35 cellular contexts compared by ENCODE assay signal in genomic region chr10:62326134-62326533, GRCh38. TPM values are rescaled to one million over a fixed set of nuclear protein-coding genes. Genes with fewer than 3 reads are reported as not detected.
"Had no signal": no experiment of that assay in that cellular context is flagged by ENCODE, and none has a peak within 500 bp of the region (broad histone marks: within the 10 kb centered on the region; RNA-seq: fewer than 3 reads in every experiment).

No MANE protein-coding gene starts in this region.

- H3K4me3 Mint-ChIP-seq: activated B cell treated with CpG ODN at 0.5 μM for 24 hours; activated CD4-positive, alpha-beta memory T cell treated with anti-CD3 and anti-CD28 coated beads, Interleukin-2, amount 10 ng/mL, durations not matched to agents 7 days and 5 days; activated CD4-positive, alpha-beta T cell treated with anti-CD3 and anti-CD28 coated beads, Interleukin-2, amount 10 ng/mL, durations not matched to agents 7 days and 5 days; activated CD8-positive, alpha-beta memory T cell treated with anti-CD3 and anti-CD28 coated beads, Interleukin-2, amount 10 ng/mL, durations not matched to agents 7 days and 5 days; activated CD8-positive, alpha-beta T cell treated with anti-CD3 and anti-CD28 coated beads, Interleukin-2, amount 10 ng/mL, durations not matched to agents 7 days and 5 days; activated naive CD4-positive, alpha-beta T cell treated with anti-CD3 and anti-CD28 coated beads, Interleukin-2, amount 10 ng/mL, durations not matched to agents 7 days and 5 days; activated naive CD4-positive, alpha-beta T cell treated with anti-CD3 and anti-CD28 coated beads, Interleukin-2, amount 50 U/mL, for 24 hours; activated naive CD8-positive, alpha-beta T cell; activated naive CD8-positive, alpha-beta T cell treated with anti-CD3 and anti-CD28 coated beads, Interleukin-2, amount 10 ng/mL, durations not matched to agents 7 days and 5 days; activated naive CD8-positive, alpha-beta T cell treated with anti-CD3 and anti-CD28 coated beads, Interleukin-2, amount 50 U/mL, for 24 hours; activated T-cell treated with anti-CD3 and anti-CD28 coated beads, Interleukin-2, amount 50 U/mL, for 24 hours; brain; central memory CD8-positive, alpha-beta T cell; T-helper 1 cell treated with Interleukin-12 subunit alpha and Interleukin-12 subunit beta and Interleukin-4 antibody, amounts not matched to agents 30 μg/mL and 1 μg/mL, for 36 hours; T-helper 2 cell treated with Interferon-gamma antibody and Interleukin-4, amounts not matched to agents 5 μg/mL and 100 μg/mL, for 36 hours had no signal

- H3K27ac Mint-ChIP-seq: activated B cell treated with CpG ODN at 0.5 μM for 24 hours; activated CD4-positive, alpha-beta memory T cell treated with anti-CD3 and anti-CD28 coated beads, Interleukin-2, amount 10 ng/mL, durations not matched to agents 7 days and 5 days; activated CD4-positive, alpha-beta T cell treated with anti-CD3 and anti-CD28 coated beads, Interleukin-2, amount 10 ng/mL, durations not matched to agents 7 days and 5 days; activated CD8-positive, alpha-beta memory T cell treated with anti-CD3 and anti-CD28 coated beads, Interleukin-2, amount 10 ng/mL, durations not matched to agents 7 days and 5 days; activated CD8-positive, alpha-beta T cell treated with anti-CD3 and anti-CD28 coated beads, Interleukin-2, amount 10 ng/mL, durations not matched to agents 7 days and 5 days; activated naive CD4-positive, alpha-beta T cell treated with anti-CD3 and anti-CD28 coated beads, Interleukin-2, amount 10 ng/mL, durations not matched to agents 7 days and 5 days; activated naive CD4-positive, alpha-beta T cell treated with anti-CD3 and anti-CD28 coated beads, Interleukin-2, amount 50 U/mL, for 24 hours; activated naive CD8-positive, alpha-beta T cell; activated naive CD8-positive, alpha-beta T cell treated with anti-CD3 and anti-CD28 coated beads, Interleukin-2, amount 10 ng/mL, durations not matched to agents 7 days and 5 days; activated naive CD8-positive, alpha-beta T cell treated with anti-CD3 and anti-CD28 coated beads, Interleukin-2, amount 50 U/mL, for 24 hours; activated T-cell treated with anti-CD3 and anti-CD28 coated beads, Interleukin-2, amount 50 U/mL, for 24 hours; activated T-helper 2 cell treated with anti-CD3 and anti-CD28 coated beads, Interferon-gamma antibody, Interleukin-2, Interleukin-4, amounts not matched to agents 10 μg/mL and 5 μg/mL and 100 μg/mL, durations not matched to agents 14 hours and 24 hours and 36 hours; brain; T-helper 1 cell treated with Interleukin-12 subunit alpha and Interleukin-12 subunit beta and Interleukin-4 antibody, amounts not matched to agents 30 μg/mL and 1 μg/mL, for 36 hours; T-helper 2 cell treated with Interferon-gamma antibody and Interleukin-4, amounts not matched to agents 5 μg/mL and 100 μg/mL, for 36 hours had no signal

- H3K4me1 Mint-ChIP-seq: activated B cell treated with CpG ODN at 0.5 μM for 24 hours; activated CD4-positive, alpha-beta memory T cell treated with anti-CD3 and anti-CD28 coated beads, Interleukin-2, amount 10 ng/mL, durations not matched to agents 7 days and 5 days; activated CD4-positive, alpha-beta T cell treated with anti-CD3 and anti-CD28 coated beads, Interleukin-2, amount 10 ng/mL, durations not matched to agents 7 days and 5 days; activated CD8-positive, alpha-beta memory T cell treated with anti-CD3 and anti-CD28 coated beads, Interleukin-2, amount 10 ng/mL, durations not matched to agents 7 days and 5 days; activated naive CD4-positive, alpha-beta T cell treated with anti-CD3 and anti-CD28 coated beads, Interleukin-2, amount 10 ng/mL, durations not matched to agents 7 days and 5 days; activated naive CD4-positive, alpha-beta T cell treated with anti-CD3 and anti-CD28 coated beads, Interleukin-2, amount 50 U/mL, for 24 hours; activated naive CD8-positive, alpha-beta T cell treated with anti-CD3 and anti-CD28 coated beads, Interleukin-2, amount 10 ng/mL, durations not matched to agents 7 days and 5 days; activated naive CD8-positive, alpha-beta T cell treated with anti-CD3 and anti-CD28 coated beads, Interleukin-2, amount 50 U/mL, for 24 hours; brain; central memory CD8-positive, alpha-beta T cell had no signal

- H3K36me3 Mint-ChIP-seq: activated naive CD4-positive, alpha-beta T cell treated with anti-CD3 and anti-CD28 coated beads, Interleukin-2, amount 10 ng/mL, durations not matched to agents 7 days and 5 days; activated naive CD4-positive, alpha-beta T cell treated with anti-CD3 and anti-CD28 coated beads, Interleukin-2, amount 50 U/mL, for 24 hours; activated naive CD8-positive, alpha-beta T cell; activated naive CD8-positive, alpha-beta T cell treated with anti-CD3 and anti-CD28 coated beads, Interleukin-2, amount 10 ng/mL, durations not matched to agents 7 days and 5 days; brain had no signal

- ATAC-seq: activated CD8-positive, alpha-beta memory T cell treated with anti-CD3 and anti-CD28 coated beads, Interleukin-2, amount 10 ng/mL, durations not matched to agents 7 days and 5 days; activated CD8-positive, alpha-beta T cell treated with anti-CD3 and anti-CD28 coated beads, Interleukin-2, amount 10 ng/mL, durations not matched to agents 7 days and 5 days; activated naive CD8-positive, alpha-beta T cell treated with anti-CD3 and anti-CD28 coated beads, Interleukin-2, amount 50 U/mL, for 24 hours had no signal

- DNase-seq: activated B cell treated with CpG ODN at 0.5 μM for 24 hours; activated CD4-positive, alpha-beta memory T cell treated with anti-CD3 and anti-CD28 coated beads, Interleukin-2, amount 10 ng/mL, durations not matched to agents 7 days and 5 days; activated CD4-positive, alpha-beta T cell treated with anti-CD3 and anti-CD28 coated beads for 4 hours; activated CD4-positive, alpha-beta T cell treated with anti-CD3 and anti-CD28 coated beads, Interleukin-2, amount 10 ng/mL, durations not matched to agents 7 days and 5 days; activated CD4-positive, alpha-beta T cell treated with anti-CD3 and anti-CD28 coated beads, Interleukin-2, amount 50 U/mL, for 48 hours; activated CD4-positive, CD25-positive, alpha-beta regulatory T cell treated with anti-CD3 and anti-CD28 coated beads, Interleukin-2, amount 50 U/mL, for 72 hours; activated CD8-positive, alpha-beta memory T cell treated with anti-CD3 and anti-CD28 coated beads for 24 hours; activated CD8-positive, alpha-beta memory T cell treated with anti-CD3 and anti-CD28 coated beads, Interleukin-2, amount 10 ng/mL, durations not matched to agents 7 days and 5 days; activated CD8-positive, alpha-beta memory T cell treated with anti-CD3 and anti-CD28 coated beads, Interleukin-2, amount 50 U/mL, for 48 hours; activated CD8-positive, alpha-beta T cell treated with anti-CD3 and anti-CD28 coated beads, Interleukin-2, amount 10 ng/mL, durations not matched to agents 7 days and 5 days; activated effector memory CD4-positive, alpha-beta T cell treated with Interleukin-2 at 50 U/mL for 16 hours; activated gamma-delta T cell; activated naive CD4-positive, alpha-beta T cell treated with anti-CD3 and anti-CD28 coated beads, Interleukin-2, amount 10 ng/mL, durations not matched to agents 7 days and 5 days; activated naive CD4-positive, alpha-beta T cell treated with Interleukin-2 at 50 U/mL for 16 hours; activated naive CD8-positive, alpha-beta T cell treated with anti-CD3 and anti-CD28 coated beads, Interleukin-2, amount 10 ng/mL, durations not matched to agents 7 days and 5 days; activated naive CD8-positive, alpha-beta T cell treated with anti-CD3 and anti-CD28 coated beads, Interleukin-2, amount 50 U/mL, for 24 hours; activated T-cell treated with anti-CD3 and anti-CD28 coated beads, Interleukin-2, amount 50 U/mL, for 24 hours; activated T-cell treated with anti-CD3 and anti-CD28 coated beads, Interleukin-2, amount 50 U/mL, for 48 hours; amygdala; anterior cingulate cortex; caudate nucleus; cerebellar nuclear complex; T-helper 2 cell; T-helper 9 cell had no signal

- FAIRE-seq: bronchial epithelial cell, TTC549 had no signal

- H3K9me3 Mint-ChIP-seq: activated B cell treated with CpG ODN at 0.5 μM for 24 hours; activated CD4-positive, alpha-beta memory T cell treated with anti-CD3 and anti-CD28 coated beads, Interleukin-2, amount 10 ng/mL, durations not matched to agents 7 days and 5 days; activated naive CD4-positive, alpha-beta T cell treated with anti-CD3 and anti-CD28 coated beads, Interleukin-2, amount 10 ng/mL, durations not matched to agents 7 days and 5 days; activated naive CD4-positive, alpha-beta T cell treated with anti-CD3 and anti-CD28 coated beads, Interleukin-2, amount 50 U/mL, for 24 hours; activated naive CD8-positive, alpha-beta T cell treated with anti-CD3 and anti-CD28 coated beads, Interleukin-2, amount 10 ng/mL, durations not matched to agents 7 days and 5 days; activated naive CD8-positive, alpha-beta T cell treated with anti-CD3 and anti-CD28 coated beads, Interleukin-2, amount 50 U/mL, for 24 hours; activated T-cell treated with anti-CD3 and anti-CD28 coated beads, Interleukin-2, amount 50 U/mL, for 24 hours; activated T-helper 2 cell treated with anti-CD3 and anti-CD28 coated beads, Interferon-gamma antibody, Interleukin-2, Interleukin-4, amounts not matched to agents 10 μg/mL and 5 μg/mL and 100 μg/mL, durations not matched to agents 14 hours and 24 hours and 36 hours; brain; central memory CD8-positive, alpha-beta T cell; T-helper 1 cell treated with Interleukin-12 subunit alpha and Interleukin-12 subunit beta and Interleukin-4 antibody, amounts not matched to agents 30 μg/mL and 1 μg/mL, for 36 hours; T-helper 2 cell treated with Interferon-gamma antibody and Interleukin-4, amounts not matched to agents 5 μg/mL and 100 μg/mL, for 36 hours had no signal

RNA-seq across cellular contexts. Expression of gene ZNF365, which starts 48.0 kb away (rescaled TPM):
- total RNA-seq: activated B cell treated with CpG ODN at 0.5 μM for 24 hours; activated CD8-positive, alpha-beta memory T cell treated with anti-CD3 and anti-CD28 coated beads, Interleukin-2, amount 10 ng/mL, durations not matched to agents 7 days and 5 days; activated CD8-positive, alpha-beta T cell treated with anti-CD3 and anti-CD28 coated beads, Interleukin-2, amount 10 ng/mL, durations not matched to agents 7 days and 5 days; activated T-helper 2 cell treated with anti-CD3 and anti-CD28 coated beads, Interferon-gamma antibody, Interleukin-2, Interleukin-4, amounts not matched to agents 10 μg/mL and 5 μg/mL and 100 μg/mL, durations not matched to agents 14 hours and 24 hours and 36 hours; ascending aorta; cardiac muscle cell had no signal
- polyA plus RNA-seq: cardiac muscle cell had no signal

RNA-seq across cellular contexts. Expression of gene RTKN2, which starts 57.5 kb away (rescaled TPM):
- total RNA-seq: ascending aorta had no signal
